In genomic region chr2:102200539-102200938, GRCh38 we compare ENCODE assay signal across 2 cellular contexts.
TF ChIP-seq lines count a peak whose summit lies in the region.

No MANE protein-coding gene starts in this region.

TF ChIP-seq in HepG2, 621 proteins besides CTCF, POLR2A, EP300 and RAD21:
- no peak for TF ChIP-seq ZNF160 (CRISPR knock-in tag; IDR thresholded peaks at IDR 0.05)
- no peak for TF ChIP-seq ZNF652 (CRISPR knock-in tag; IDR thresholded peaks at IDR 0.05; ENCODE audit: borderline replicate concordance, low read depth)

TF ChIP-seq in H1, 55 proteins besides CTCF, POLR2A, EP300 and RAD21:
- TF ChIP-seq SUZ12 (IDR thresholded peaks at IDR 0.05; ENCODE audit: low read length) = no peak
- TF ChIP-seq EGR1 (IDR thresholded peaks at IDR 0.05; ENCODE audit: borderline replicate concordance, low read depth, low read length) = no peak
- no peak for TF ChIP-seq SAP30 (IDR thresholded peaks at IDR 0.05; ENCODE audit: insufficient read depth, insufficient replicate concordance, low read length)
- no peak for TF ChIP-seq POLR2AphosphoS5 (IDR thresholded peaks at IDR 0.05; ENCODE audit: low read depth, low read length)
- TF ChIP-seq, protein P1, sequence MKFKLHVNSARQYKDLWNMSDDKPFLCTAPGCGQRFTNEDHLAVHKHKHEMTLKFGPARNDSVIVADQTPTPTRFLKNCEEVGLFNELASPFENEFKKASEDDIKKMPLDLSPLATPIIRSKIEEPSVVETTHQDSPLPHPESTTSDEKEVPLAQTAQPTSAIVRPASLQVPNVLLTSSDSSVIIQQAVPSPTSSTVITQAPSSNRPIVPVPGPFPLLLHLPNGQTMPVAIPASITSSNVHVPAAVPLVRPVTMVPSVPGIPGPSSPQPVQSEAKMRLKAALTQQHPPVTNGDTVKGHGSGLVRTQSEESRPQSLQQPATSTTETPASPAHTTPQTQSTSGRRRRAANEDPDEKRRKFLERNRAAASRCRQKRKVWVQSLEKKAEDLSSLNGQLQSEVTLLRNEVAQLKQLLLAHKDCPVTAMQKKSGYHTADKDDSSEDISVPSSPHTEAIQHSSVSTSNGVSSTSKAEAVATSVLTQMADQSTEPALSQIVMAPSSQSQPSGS (IDR thresholded peaks at IDR 0.05; ENCODE audit: low read length) = no peak
- no peak for TF ChIP-seq ASH2L (IDR thresholded peaks at IDR 0.05; ENCODE audit: low read length)
- no peak for TF ChIP-seq TAF1 (IDR thresholded peaks at IDR 0.05; ENCODE audit: low read depth, low read length)
- no peak for TF ChIP-seq TEAD4 (IDR thresholded peaks at IDR 0.05; ENCODE audit: low read depth, low read length)
- no peak for TF ChIP-seq GTF2F1 (IDR thresholded peaks at IDR 0.05; ENCODE audit: borderline replicate concordance, low read depth, low read length)
- no peak for TF ChIP-seq CTBP2 (IDR thresholded peaks at IDR 0.05; ENCODE audit: borderline replicate concordance, insufficient read depth, insufficient read length, low read length)
- no peak for TF ChIP-seq SP4 (IDR thresholded peaks at IDR 0.05; ENCODE audit: low read length)
- TF ChIP-seq RBBP5 (IDR thresholded peaks at IDR 0.05; ENCODE audit: borderline replicate concordance, low read depth, low read length) = no peak
- TF ChIP-seq SIRT6 (IDR thresholded peaks at IDR 0.05; ENCODE audit: low read length) = no peak
- TF ChIP-seq RXRA (IDR thresholded peaks at IDR 0.05; ENCODE audit: insufficient read depth, low read depth, low read length) = no peak
- no peak for TF ChIP-seq E2F6 (IDR thresholded peaks at IDR 0.05)
- no peak for TF ChIP-seq SRF (IDR thresholded peaks at IDR 0.05; ENCODE audit: low read depth, low read length)
- TF ChIP-seq CHD1 (IDR thresholded peaks at IDR 0.05; ENCODE audit: low read depth, low read length) = no peak
- no peak for TF ChIP-seq YY1 (IDR thresholded peaks at IDR 0.05; ENCODE audit: low read depth, low read length)
- TF ChIP-seq HDAC2 (IDR thresholded peaks at IDR 0.05; ENCODE audit: borderline replicate concordance in 1 of 2, low read depth in 2 of 2, low read length in 2 of 2) = no peak
